Comparison of ENCODE assay signal across 35 cellular contexts in genomic region chr7:137458399-137458798, GRCh38.
"Had no signal": no experiment of that assay in that cellular context is flagged by ENCODE, and none has a peak within 500 bp of the region (broad histone marks: within the 10 kb centered on the region; RNA-seq: fewer than 3 reads in every experiment).

No MANE protein-coding gene starts in this region.

- H3K4me2 ChIP-seq: PC-9, SK-N-SH had no signal

- H3K36me3 ChIP-seq: brain microvascular endothelial cell, SJSA1 had no signal

- H3K4me3 ChIP-seq: PC-9, SJSA1 had no signal

- H3K9ac ChIP-seq: SK-N-SH had no signal

- H3K9me3 ChIP-seq: SJSA1, SK-N-SH had no signal

- H3K36me3 Mint-ChIP-seq: activated CD4-positive, alpha-beta memory T cell treated with anti-CD3 and anti-CD28 coated beads for 36 hours; activated naive CD4-positive, alpha-beta T cell treated with anti-CD3 and anti-CD28 coated beads, Interleukin-2, amount 10 ng/mL, durations not matched to agents 7 days and 5 days; activated naive CD8-positive, alpha-beta T cell treated with anti-CD3 and anti-CD28 coated beads for 36 hours had no signal

- H3K9me3 Mint-ChIP-seq: activated B cell treated with CpG ODN at 0.5 μM for 24 hours; activated CD4-positive, alpha-beta memory T cell treated with anti-CD3 and anti-CD28 coated beads for 36 hours; activated naive CD4-positive, alpha-beta T cell treated with anti-CD3 and anti-CD28 coated beads, Interleukin-2, amount 10 ng/mL, durations not matched to agents 7 days and 5 days; activated naive CD8-positive, alpha-beta T cell treated with anti-CD3 and anti-CD28 coated beads for 36 hours; activated T-cell treated with anti-CD3 and anti-CD28 coated beads, Interleukin-2, amount 50 U/mL, for 4 hours; activated T-helper 1 cell treated with anti-CD3 and anti-CD28 coated beads, Interleukin-12 subunit alpha, Interleukin-12 subunit beta, Interleukin-2, Interleukin-4 antibody, amounts not matched to agents 30 ng/mL and 10 ng/mL and 1 ng/mL, durations not matched to agents 14 hours and 24 hours and 36 hours; T-helper 1 cell treated with Interleukin-12 subunit alpha and Interleukin-12 subunit beta and Interleukin-4 antibody, amounts not matched to agents 30 μg/mL and 1 μg/mL, for 36 hours; T-helper 2 cell treated with Interferon-gamma antibody and Interleukin-4, amounts not matched to agents 5 μg/mL and 100 μg/mL, for 36 hours had no signal

- H3K4me1 Mint-ChIP-seq: activated B cell treated with CpG ODN at 0.5 μM for 24 hours; activated naive CD4-positive, alpha-beta T cell treated with anti-CD3 and anti-CD28 coated beads, Interleukin-2, amount 10 ng/mL, durations not matched to agents 7 days and 5 days; activated naive CD8-positive, alpha-beta T cell treated with anti-CD3 and anti-CD28 coated beads for 36 hours had no signal

- H3K27ac Mint-ChIP-seq: activated B cell treated with CpG ODN at 0.5 μM for 24 hours; activated CD4-positive, alpha-beta memory T cell treated with anti-CD3 and anti-CD28 coated beads for 36 hours; activated naive CD4-positive, alpha-beta T cell treated with anti-CD3 and anti-CD28 coated beads, Interleukin-2, amount 10 ng/mL, durations not matched to agents 7 days and 5 days; activated naive CD8-positive, alpha-beta T cell treated with anti-CD3 and anti-CD28 coated beads for 36 hours; activated T-helper 1 cell treated with anti-CD3 and anti-CD28 coated beads, Interleukin-12 subunit alpha, Interleukin-12 subunit beta, Interleukin-2, Interleukin-4 antibody, amounts not matched to agents 30 ng/mL and 10 ng/mL and 1 ng/mL, durations not matched to agents 14 hours and 24 hours and 36 hours; T-helper 1 cell treated with Interleukin-12 subunit alpha and Interleukin-12 subunit beta and Interleukin-4 antibody, amounts not matched to agents 30 μg/mL and 1 μg/mL, for 36 hours; T-helper 2 cell treated with Interferon-gamma antibody and Interleukin-4, amounts not matched to agents 5 μg/mL and 100 μg/mL, for 36 hours had no signal

- H3K27me3 Mint-ChIP-seq: activated CD4-positive, alpha-beta memory T cell treated with anti-CD3 and anti-CD28 coated beads for 36 hours; activated naive CD4-positive, alpha-beta T cell treated with anti-CD3 and anti-CD28 coated beads, Interleukin-2, amount 10 ng/mL, durations not matched to agents 7 days and 5 days had no signal

- H3K4me3 Mint-ChIP-seq: activated B cell treated with CpG ODN at 0.5 μM for 24 hours; activated CD4-positive, alpha-beta memory T cell treated with anti-CD3 and anti-CD28 coated beads for 36 hours; activated naive CD4-positive, alpha-beta T cell treated with anti-CD3 and anti-CD28 coated beads, Interleukin-2, amount 10 ng/mL, durations not matched to agents 7 days and 5 days; activated naive CD8-positive, alpha-beta T cell treated with anti-CD3 and anti-CD28 coated beads for 36 hours; activated T-cell treated with anti-CD3 and anti-CD28 coated beads, Interleukin-2, amount 50 U/mL, for 4 hours; activated T-helper 1 cell treated with anti-CD3 and anti-CD28 coated beads, Interleukin-12 subunit alpha, Interleukin-12 subunit beta, Interleukin-2, Interleukin-4 antibody, amounts not matched to agents 30 ng/mL and 10 ng/mL and 1 ng/mL, durations not matched to agents 14 hours and 24 hours and 36 hours; T-helper 1 cell treated with Interleukin-12 subunit alpha and Interleukin-12 subunit beta and Interleukin-4 antibody, amounts not matched to agents 30 μg/mL and 1 μg/mL, for 36 hours; T-helper 2 cell treated with Interferon-gamma antibody and Interleukin-4, amounts not matched to agents 5 μg/mL and 100 μg/mL, for 36 hours had no signal

- H2AFZ ChIP-seq: PC-9 had no signal

- FAIRE-seq: RCC 7860 had no signal

- H3K27me3 ChIP-seq: brain microvascular endothelial cell, SJSA1 had no signal

- ATAC-seq: activated T-cell treated with anti-CD3 and anti-CD28 coated beads, Interleukin-2, amount 50 U/mL, for 4 hours had no signal

- H3K9me2 ChIP-seq: SK-N-SH had no signal

- DNase-seq: activated B cell treated with CpG ODN at 0.5 μM for 24 hours; activated CD4-positive, alpha-beta memory T cell treated with anti-CD3 and anti-CD28 coated beads for 36 hours; activated CD4-positive, alpha-beta T cell treated with anti-CD3 and anti-CD28 coated beads for 4 hours; activated CD4-positive, alpha-beta T cell treated with anti-CD3 and anti-CD28 coated beads, Interleukin-2, amount 50 U/mL, for 1 hour; activated CD4-positive, CD25-positive, alpha-beta regulatory T cell treated with anti-CD3 and anti-CD28 coated beads, Interleukin-2, amount 50 U/mL, for 72 hours; activated CD8-positive, alpha-beta memory T cell treated with anti-CD3 and anti-CD28 coated beads, Interleukin-2, amount 50 U/mL, for 4 hours; activated naive CD4-positive, alpha-beta T cell treated with anti-CD3 and anti-CD28 coated beads, Interleukin-2, amount 10 ng/mL, durations not matched to agents 7 days and 5 days; activated naive CD8-positive, alpha-beta T cell treated with anti-CD3 and anti-CD28 coated beads for 36 hours; activated T-cell treated with anti-CD3 and anti-CD28 coated beads for 4 hours; activated T-cell treated with anti-CD3 and anti-CD28 coated beads, Interleukin-2, amount 50 U/mL, for 4 hours; amniotic stem cell; aorta; brain microvascular endothelial cell; Kasumi-1; KG1; MM.1S; NCI-H1092 treated with DMSO at 0.1 percent for 48 hours; NCI-H1417; NCI-H187 treated with DMSO at 0.1 percent for 48 hours; NCI-H2081; NCI-H2171 treated with DMSO at 0.1 percent for 48 hours; NCI-H2227 treated with DMSO at 0.1 percent for 48 hours; NCI-H446; NCI-H510A treated with DMSO at 0.1 percent for 48 hours; NCI-H69; NCI-H82; NK-92 treated with Interleukin-12 subunit alpha and Interleukin-12 subunit beta, amount 100 ng/mL, for 24 hours; PC-9; SHP77 treated with DMSO at 0.1 percent for 48 hours; SK-N-SH had no signal

- H3K27ac ChIP-seq: brain microvascular endothelial cell, PC-9, SJSA1 had no signal
